In genomic region chr11:22340803-22341581, GRCh38 we compare ENCODE assay signal across 24 cellular contexts. TPM values are rescaled to one million over a fixed set of nuclear protein-coding genes. Genes with fewer than 3 reads are reported as not detected.
DNase-seq lines count a peak whose midpoint lies in the region; ATAC-seq and TF ChIP-seq lines count a peak whose summit lies in the region.
"Had no signal": no experiment of that assay in that cellular context is flagged by ENCODE, and none has a peak within 500 bp of the region (broad histone marks: within the 10 kb centered on the region; RNA-seq: fewer than 3 reads in every experiment).

No MANE protein-coding gene starts in this region.

- H3K27me3 Mint-ChIP-seq in endothelial cell (ENCODE audit: unreplicated experiment), result peaks cover 32% of the 10 kb centered on the region
- H3K27me3 Mint-ChIP-seq in naive thymus-derived CD8-positive, alpha-beta T cell, result peaks cover 43 to 86% (median 74%) of the 10 kb centered on the region in 5 donors
- peaks cover 61 to 62% of the 10 kb centered on the region in 2 donors for H3K27me3 Mint-ChIP-seq in CD4-positive, alpha-beta memory T cell

- H3K9me3 Mint-ChIP-seq in endothelial cell (ENCODE audit: unreplicated experiment), result no peaks in the 10 kb centered on the region
- peaks cover 0 to 14% (median 2%) of the 10 kb centered on the region in 9 donors for H3K9me3 Mint-ChIP-seq in naive thymus-derived CD8-positive, alpha-beta T cell
- peaks cover 0 to 14% (median 6%) of the 10 kb centered on the region in 8 donors for H3K9me3 Mint-ChIP-seq in CD4-positive, alpha-beta memory T cell
- H3K9me3 Mint-ChIP-seq: CD8-positive, alpha-beta T cell; mesothelial cell of epicardium had no signal

- H3K4me1 ChIP-seq in breast epithelium, result no peaks in the 10 kb centered on the region
- no peaks in the 10 kb centered on the region for H3K4me1 ChIP-seq in CD4-positive, alpha-beta memory T cell (ENCODE audit: insufficient read depth, low read length)
- H3K4me1 ChIP-seq: ascending aorta had no signal

- POLR2A ChIA-PET in naive thymus-derived CD8-positive, alpha-beta T cell (lab: Charles Lee), result no interaction called here
- POLR2A ChIA-PET in CD4-positive, alpha-beta memory T cell (lab: Charles Lee; ENCODE audit: partially characterized antibody), result no interaction called here

- intact Hi-C loops in breast epithelium (cut with DNase I; ENCODE audit: low total_unique reads), result no loop called here
- intact Hi-C loops in CD4-positive, alpha-beta memory T cell (cut with micrococcal nuclease), result no loop called here

- TF ChIP-seq POLR2A in breast epithelium (IDR thresholded peaks at IDR 0.05), result no peak

- no peak overlapping the region for H3K27ac ChIP-seq in breast epithelium
- H3K27ac ChIP-seq in CD4-positive, alpha-beta memory T cell (ENCODE audit: low read depth, low read length), result no peak overlapping the region
- H3K27ac ChIP-seq: ascending aorta, neutrophil had no signal

- H3K4me3 Mint-ChIP-seq in endothelial cell (ENCODE audit: unreplicated experiment), result peak overlapping the region; percentile 47
- peak overlapping the region in 6 of 10 donors; percentile 27 to 68 (median 46) for H3K4me3 Mint-ChIP-seq in naive thymus-derived CD8-positive, alpha-beta T cell
- H3K4me3 Mint-ChIP-seq in CD4-positive, alpha-beta memory T cell, result peak overlapping the region in 2 of 8 donors; percentile 5 to 63
- H3K4me3 Mint-ChIP-seq: CD8-positive, alpha-beta T cell; effector memory CD8-positive, alpha-beta T cell; mesothelial cell of epicardium had no signal

- TF ChIP-seq CTCF in endothelial cell (IDR thresholded peaks at IDR 0.05; ENCODE audit: unreplicated experiment), result no peak
- no peak for TF ChIP-seq CTCF in breast epithelium (IDR thresholded peaks at IDR 0.05)

- H3K27me3 ChIP-seq in H7 (ENCODE audit: control insufficient read depth, insufficient read depth, low read length), result peaks cover 76% of the 10 kb centered on the region
- H3K27me3 ChIP-seq in breast epithelium, result peaks cover 2 to 76% of the 10 kb centered on the region in 2 donors
- peaks cover 49% of the 10 kb centered on the region for H3K27me3 ChIP-seq in CD4-positive, alpha-beta memory T cell (ENCODE audit: insufficient read depth, low read length)

- peaks cover 25% of the 10 kb centered on the region for H3K4me1 Mint-ChIP-seq in endothelial cell (ENCODE audit: unreplicated experiment)
- peaks cover 8 to 42% (median 16%) of the 10 kb centered on the region in 4 donors for H3K4me1 Mint-ChIP-seq in naive thymus-derived CD8-positive, alpha-beta T cell
- peaks cover 0 to 12% (median 6%) of the 10 kb centered on the region in 4 donors for H3K4me1 Mint-ChIP-seq in CD4-positive, alpha-beta memory T cell

- CTCF ChIA-PET in CD4-positive, alpha-beta memory T cell (lab: Charles Lee; ENCODE audit: partially characterized antibody), result interaction anchor here (1.7 kb wide), 1 partner anchor 447 kb away, joined by 6 read pairs; no protein-coding TSS in a partner anchor

- no peaks in the 10 kb centered on the region for H3K9me3 ChIP-seq in breast epithelium
- no peaks in the 10 kb centered on the region for H3K9me3 ChIP-seq in CD4-positive, alpha-beta memory T cell (ENCODE audit: control insufficient read depth in 1 of 2, low read length in 2 of 2)
- H3K9me3 ChIP-seq: ascending aorta, neutrophil had no signal

- no peaks in the 10 kb centered on the region for H3K36me3 ChIP-seq in H7 (replicated peaks; ENCODE audit: control insufficient read depth, insufficient read depth, low read length)
- H3K36me3 ChIP-seq in breast epithelium, result no peaks in the 10 kb centered on the region
- H3K36me3 ChIP-seq in CD4-positive, alpha-beta memory T cell (ENCODE audit: insufficient read depth, low read length), result no peaks in the 10 kb centered on the region
- H3K36me3 ChIP-seq: ascending aorta, neutrophil had no signal

- peak; percentile 16 for DNase-seq in D341Med (ENCODE audit: low spot score)
- DNase-seq in H7, result peak; percentile 49
- peak; percentile 33 for DNase-seq in endothelial cell (ENCODE audit: low spot score)
- DNase-seq in naive thymus-derived CD8-positive, alpha-beta T cell, result peak in 1 of 10 donors; percentile 2
- no peak for DNase-seq in breast epithelium (ENCODE audit: low spot score in 2 of 2)
- DNase-seq in CD4-positive, alpha-beta memory T cell, result no peak
- DNase-seq: activated naive CD4-positive, alpha-beta T cell treated with Interleukin-2 at 50 U/mL for 16 hours; CD8-positive, alpha-beta T cell; DMS53; effector memory CD8-positive, alpha-beta T cell; head of caudate nucleus; KG1; NCI-H748 treated with DMSO at 0.1 percent for 48 hours; PC-3; SHP77 treated with DMSO at 0.1 percent for 48 hours; stimulated activated CD8-positive, alpha-beta memory T cell treated with anti-CD3 and anti-CD28 coated beads, Interleukin-4, amount 100 ng/mL, for 48 hours; T-helper 1 cell had no signal

- no peak overlapping the region for H3K27ac Mint-ChIP-seq in endothelial cell (ENCODE audit: unreplicated experiment)
- peak overlapping the region in 1 of 10 donors; percentile 9 for H3K27ac Mint-ChIP-seq in naive thymus-derived CD8-positive, alpha-beta T cell
- H3K27ac Mint-ChIP-seq in CD4-positive, alpha-beta memory T cell, result no peak overlapping the region
- H3K27ac Mint-ChIP-seq: CD8-positive, alpha-beta T cell; effector memory CD8-positive, alpha-beta T cell; mesothelial cell of epicardium had no signal

- ATAC-seq in naive thymus-derived CD8-positive, alpha-beta T cell, result peak in 1 of 2 donors; percentile 25
- ATAC-seq in HG02870 (IDR thresholded peaks at IDR 0.05; ENCODE audit: unreplicated experiment), result no peak
- ATAC-seq: CD8-positive, alpha-beta T cell; effector memory CD8-positive, alpha-beta T cell; PC-3 had no signal

- H3K4me3 ChIP-seq in H7 (ENCODE audit: insufficient read depth, low read depth, low read length) (peak overlapping the region; percentile 45), breast epithelium (no peak overlapping the region)
- H3K4me3 ChIP-seq in CD4-positive, alpha-beta memory T cell (ENCODE audit: low read length in 2 of 2), result no peak overlapping the region
- H3K4me3 ChIP-seq: ascending aorta had no signal

- no peaks in the 10 kb centered on the region for H3K36me3 Mint-ChIP-seq in endothelial cell (ENCODE audit: low read depth, unreplicated experiment)
- H3K36me3 Mint-ChIP-seq in naive thymus-derived CD8-positive, alpha-beta T cell, result peaks cover 2 to 22% (median 4%) of the 10 kb centered on the region in 3 donors
- no peaks in the 10 kb centered on the region for H3K36me3 Mint-ChIP-seq in CD4-positive, alpha-beta memory T cell
- H3K36me3 Mint-ChIP-seq: CD8-positive, alpha-beta T cell; mesothelial cell of epicardium had no signal

RNA-seq across cellular contexts. Expression of gene SLC17A6, which starts 2.8 kb away (rescaled TPM):
- not detected in 2 replicates for total RNA-seq in H7 (2014; rRNA removed; shearing (Covaris generic))
- total RNA-seq in endothelial cell (ENCODE audit: unreplicated experiment) (not detected), breast epithelium (not detected)
- total RNA-seq in naive thymus-derived CD8-positive, alpha-beta T cell, result not detected
- not detected for polyA plus RNA-seq in naive thymus-derived CD8-positive, alpha-beta T cell
- not detected for total RNA-seq in CD4-positive, alpha-beta memory T cell
- polyA plus RNA-seq in CD4-positive, alpha-beta memory T cell, result not detected
- total RNA-seq: ascending aorta; CD8-positive, alpha-beta T cell; fibroblast of lung; kidney epithelial cell; mesothelial cell of epicardium; PC-3; renal cortical epithelial cell had no signal
- polyA plus RNA-seq: fibroblast of lung had no signal

Comparison
In these comparisons a context has a peak if more than half of its experiments do, and no peak if none do; other contexts are left out.
1. DNase-seq: peak in D341Med (single experiment), H7 (single experiment) and endothelial cell (single experiment); none in breast epithelium (0 of 2) and CD4-positive, alpha-beta memory T cell (0 of 5).